Comparison of ENCODE assay signal across 11 cellular contexts in the genomic region with DNA sequence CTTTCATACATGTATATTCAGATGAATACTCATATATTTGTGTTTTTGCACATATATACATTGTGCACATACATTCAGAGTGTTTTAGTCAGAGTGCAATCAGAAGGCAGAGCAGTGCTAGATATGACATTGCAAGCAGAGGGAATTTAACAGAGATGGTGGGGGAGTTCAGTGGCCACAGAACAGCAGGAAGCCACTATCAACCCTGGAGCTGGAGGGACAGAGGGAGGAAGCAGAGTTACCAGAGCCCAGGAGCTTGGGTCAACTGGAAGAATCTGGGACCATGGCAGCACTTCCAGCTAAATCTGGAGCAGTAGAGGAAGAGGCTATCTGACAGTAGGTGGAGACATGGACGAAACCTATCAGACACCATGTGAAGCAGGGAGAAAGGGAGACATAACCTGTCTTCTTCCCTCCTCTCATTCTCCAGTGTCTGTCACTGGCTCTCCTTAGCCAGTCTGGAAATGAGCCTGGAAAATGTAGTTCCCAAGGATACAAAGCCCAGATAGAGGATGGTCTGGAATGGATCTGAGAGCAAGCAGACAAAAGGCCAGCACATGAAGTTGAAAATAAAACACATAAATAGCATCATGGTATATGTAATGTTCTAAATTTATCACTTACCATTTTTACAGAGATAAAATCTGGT. TPM values are rescaled to one million over a fixed set of nuclear protein-coding genes. Genes with fewer than 3 reads are reported as not detected.
DNase-seq lines count a peak whose midpoint lies in the region; ATAC-seq and TF ChIP-seq lines count a peak whose summit lies in the region.
"Had no signal": no experiment of that assay in that cellular context is flagged by ENCODE, and none has a peak within 500 bp of the region (broad histone marks: within the 10 kb centered on the region; RNA-seq: fewer than 3 reads in every experiment).

No MANE protein-coding gene starts in this region.

- no peak overlapping the region for H2BK120ac ChIP-seq in H9 (ENCODE audit: low read depth, low read length, poor library complexity, severe bottlenecking)

- no peak overlapping the region for H3K4me2 ChIP-seq in H9 (ENCODE audit: insufficient read depth, insufficient read length, low read length)

- H4K5ac ChIP-seq in H9 (ENCODE audit: insufficient read length, low read depth, low read length), result no peak overlapping the region

- H4K91ac ChIP-seq in H9 (ENCODE audit: insufficient read length, low read depth, low read length), result no peak overlapping the region

- no peak overlapping the region for H2BK15ac ChIP-seq in H9 (ENCODE audit: low read depth, low read length)

- H4K8ac ChIP-seq in H9 (replicated peaks; ENCODE audit: insufficient read length, low read depth, low read length), result no peak overlapping the region

- TF ChIP-seq CTCF in transverse colon (IDR thresholded peaks at IDR 0.05), result no peak
- TF ChIP-seq CTCF in H9 (conservative IDR thresholded peaks at IDR 0.05), result no peak

- no peak overlapping the region for H3K23ac ChIP-seq in H9 (ENCODE audit: insufficient read length, low read depth, low read length)

- peaks cover 3 to 27% (median 16%) of the 10 kb centered on the region in 4 donors for H3K4me1 ChIP-seq in transverse colon
- no peaks in the 10 kb centered on the region for H3K4me1 ChIP-seq in H9 (ENCODE audit: insufficient read depth, low read length)

- no peak overlapping the region for H3K9ac ChIP-seq in H9 (ENCODE audit: extremely low read depth, insufficient read length, low read length)

- no peak overlapping the region for H3K4ac ChIP-seq in H9 (ENCODE audit: low read depth, low read length)

- no peak overlapping the region for H3K14ac ChIP-seq in H9 (ENCODE audit: insufficient read depth, low read length)

- no peaks in the 10 kb centered on the region for H3K36me3 ChIP-seq in transverse colon

- H2BK20ac ChIP-seq in H9 (ENCODE audit: low read depth, low read length, poor library complexity, severe bottlenecking), result no peak overlapping the region

- H3K79me1 ChIP-seq in H9 (ENCODE audit: insufficient read depth, low read depth, low read length, poor library complexity, severe bottlenecking), result no peaks in the 10 kb centered on the region

- H3K27ac ChIP-seq in layer of hippocampus (ENCODE audit: low read depth, low read length) (peak overlapping the region; percentile 42), transverse colon (peak overlapping the region; percentile 63 to 79 (median 74)), H9 (ENCODE audit: insufficient read length, low read depth, low read length) (no peak overlapping the region)

- no peak for DNase-seq in activated naive CD4-positive, alpha-beta T cell treated with anti-CD3 and anti-CD28 coated beads, Interleukin-2, amount 50 U/mL, for 72 hours (ENCODE audit: low spot score in 2 of 2)
- DNase-seq in activated naive CD4-positive, alpha-beta T cell (lab: John Stamatoyannopoulos, UW), result no peak
- DNase-seq in transverse colon, result no peak
- no peak for DNase-seq in H9
- DNase-seq in NCI-H2227 (lab: John Stamatoyannopoulos, UW; ENCODE audit: unreplicated experiment), result no peak
- DNase-seq: left colon, NCI-H446, SHP77 treated with DMSO at 0.1 percent for 48 hours had no signal

- H2BK5ac ChIP-seq in H9 (ENCODE audit: insufficient read length, low read length), result no peak overlapping the region

- H4K20me1 ChIP-seq in H9 (ENCODE audit: control insufficient read depth, insufficient read depth, insufficient read length), result no peaks in the 10 kb centered on the region

- H2AFZ ChIP-seq in H9 (ENCODE audit: low read length), result no peak overlapping the region

- no peak overlapping the region for H3T11ph ChIP-seq in H9 (ENCODE audit: low read length)

- intact Hi-C loops in transverse colon (cut with DNase I; ENCODE audit: low total_unique reads), result no loop called here

- no peak for TF ChIP-seq POLR2A in transverse colon (IDR thresholded peaks at IDR 0.05)

- peaks cover 23% of the 10 kb centered on the region for H3K4me1 Mint-ChIP-seq in activated T-helper 17 cell treated with anti-CD3 and anti-CD28 coated beads, Interleukin-2, amount 50 U/mL, for 72 hours
- H3K4me1 Mint-ChIP-seq in H9, result peaks cover 5 to 9% of the 10 kb centered on the region in 2 experiments; a peak in 3 of 4 replicates

- no peak overlapping the region for H3K18ac ChIP-seq in H9 (ENCODE audit: insufficient read length, low read depth, low read length)

- WGBS in transverse colon (ENCODE audit: low coverage in 1 of 2), 2 donors, result 62% methylated on average over 1 of the region's 1 CpG; no CpG with 5 or more reads in 1 of the 2 donors
- no CpG with 5 or more reads among the region's 1 CpG for WGBS in H9 (ENCODE audit: extremely low coverage, insufficient read length, low lambda C conversion rate)

- H2BK12ac ChIP-seq in H9 (ENCODE audit: insufficient read length, low read depth, low read length), result no peak overlapping the region

- no peak overlapping the region for H2AK5ac ChIP-seq in H9 (ENCODE audit: insufficient read length, low read length)

- no peaks in the 10 kb centered on the region for H3K23me2 ChIP-seq in H9 (ENCODE audit: insufficient read length, low read depth, low read length, poor library complexity, severe bottlenecking)

- TF ChIP-seq EP300 in transverse colon (IDR thresholded peaks at IDR 0.05; ENCODE audit: low read depth), result no peak

- H3K27ac Mint-ChIP-seq in activated naive CD4-positive, alpha-beta T cell treated with anti-CD3 and anti-CD28 coated beads, Interleukin-2, amount 50 U/mL, for 72 hours, result peak overlapping the region; percentile 5 to 33
- H3K27ac Mint-ChIP-seq in activated T-helper 17 cell treated with anti-CD3 and anti-CD28 coated beads, Interleukin-2, amount 50 U/mL, for 72 hours, result no peak overlapping the region
- H3K27ac Mint-ChIP-seq in H9, result no peak overlapping the region

- H3K9me3 ChIP-seq in transverse colon (no peaks in the 10 kb centered on the region), H9 (ENCODE audit: control insufficient read depth, low read depth, low read length) (no peaks in the 10 kb centered on the region)

- H3K27me3 ChIP-seq in layer of hippocampus (ENCODE audit: control insufficient read depth, insufficient read depth, low read length) (no peaks in the 10 kb centered on the region), transverse colon (no peaks in the 10 kb centered on the region), H9 (ENCODE audit: insufficient read depth, low read length) (no peaks in the 10 kb centered on the region)

- no peak overlapping the region for H3K56ac ChIP-seq in H9 (ENCODE audit: insufficient read length, low read depth, low read length)

- in situ Hi-C loops in transverse colon (cut with MboI; ENCODE audit: low pct_ligation_motif_present in 1 of 4, low pct_unique_long_range_greater_than_20kb in 1 of 4, low sequenced_read_pairs in 3 of 4), result no loop called here

- no peaks in the 10 kb centered on the region for H3K79me2 ChIP-seq in H9 (ENCODE audit: insufficient read depth, low read length)

- H3K9me3 Mint-ChIP-seq in activated naive CD4-positive, alpha-beta T cell treated with anti-CD3 and anti-CD28 coated beads, Interleukin-2, amount 50 U/mL, for 72 hours, result no peaks in the 10 kb centered on the region
- H3K9me3 Mint-ChIP-seq in activated T-helper 17 cell treated with anti-CD3 and anti-CD28 coated beads, Interleukin-2, amount 50 U/mL, for 72 hours, result no peaks in the 10 kb centered on the region
- peaks cover 0 to 6% of the 10 kb centered on the region in 2 experiments; a peak in 1 of 5 replicates for H3K9me3 Mint-ChIP-seq in H9

- H3K4me3 Mint-ChIP-seq in activated T-helper 17 cell treated with anti-CD3 and anti-CD28 coated beads, Interleukin-2, amount 50 U/mL, for 72 hours, result peak overlapping the region; percentile 16
- no peak overlapping the region for H3K4me3 Mint-ChIP-seq in H9

- H3K27me3 Mint-ChIP-seq in activated T-helper 17 cell treated with anti-CD3 and anti-CD28 coated beads, Interleukin-2, amount 50 U/mL, for 72 hours, result peaks cover 5% of the 10 kb centered on the region
- no peaks in the 10 kb centered on the region; the same call in 1 of the 2 replicates for H3K27me3 Mint-ChIP-seq in H9 (ENCODE audit: low read depth)

- no peaks in the 10 kb centered on the region for H3K36me3 Mint-ChIP-seq in activated naive CD4-positive, alpha-beta T cell treated with anti-CD3 and anti-CD28 coated beads, Interleukin-2, amount 50 U/mL, for 72 hours
- H3K36me3 Mint-ChIP-seq in activated T-helper 17 cell treated with anti-CD3 and anti-CD28 coated beads, Interleukin-2, amount 50 U/mL, for 72 hours (ENCODE audit: low read depth), result no peaks in the 10 kb centered on the region
- no peaks in the 10 kb centered on the region for H3K36me3 Mint-ChIP-seq in H9 (ENCODE audit: insufficient read depth in 1 of 3, low read depth in 3 of 3)

- ATAC-seq in activated naive CD4-positive, alpha-beta T cell treated with anti-CD3 and anti-CD28 coated beads, Interleukin-2, amount 50 U/mL, for 72 hours, result no peak
- no peak for ATAC-seq in activated T-helper 17 cell treated with anti-CD3 and anti-CD28 coated beads, Interleukin-2, amount 50 U/mL, for 72 hours (replicated peaks)
- no peak for ATAC-seq in HG02571 (IDR thresholded peaks at IDR 0.05; ENCODE audit: unreplicated experiment)

- no peak overlapping the region for H3K4me3 ChIP-seq in transverse colon

RNA-seq across cellular contexts. Expression of a gene that starts 33.6 kb away (rescaled TPM):
- 10 to 100 TPM; 21.9 to 22.3 TPM for total RNA-seq in activated naive CD4-positive, alpha-beta T cell treated with anti-CD3 and anti-CD28 coated beads, Interleukin-2, amount 50 U/mL, for 72 hours
- total RNA-seq in activated T-helper 17 cell treated with anti-CD3 and anti-CD28 coated beads, Interleukin-2, amount 50 U/mL, for 72 hours, result 10 to 100 TPM; 25.3 to 27.4 TPM
- total RNA-seq in transverse colon, result 100 to 1,000 TPM in 1 of 4 donors, 10 to 100 TPM in 3; 17.6 to 118 (median 37.7) TPM
- 14.6 and 17.0 TPM in 2 replicates for total RNA-seq in H9 (2021)

Comparison
In these comparisons a context has a peak if more than half of its experiments do, and no peak if none do; other contexts are left out.
1. H3K27ac Mint-ChIP-seq: peak in activated naive CD4-positive, alpha-beta T cell treated with anti-CD3 and anti-CD28 coated beads, Interleukin-2, amount 50 U/mL, for 72 hours (2 of 2); none in activated T-helper 17 cell treated with anti-CD3 and anti-CD28 coated beads, Interleukin-2, amount 50 U/mL, for 72 hours (single experiment) and H9 (0 of 3).